8 cellular contexts compared by ENCODE assay signal in genomic region chr3:10008588-10009344, GRCh38. TPM values are rescaled to one million over a fixed set of nuclear protein-coding genes. Genes with fewer than 3 reads are reported as not detected.
DNase-seq lines count a peak whose midpoint lies in the region; ATAC-seq and TF ChIP-seq lines count a peak whose summit lies in the region.

No MANE protein-coding gene starts in this region.

- H3K9me3 ChIP-seq in MG63 (no peaks in the 10 kb centered on the region), body of pancreas (no peaks in the 10 kb centered on the region), sigmoid colon (no peaks in the 10 kb centered on the region)

- WGBS in body of pancreas, 2 donors, result 4 to 5% methylated on average over 23 of the region's 23 CpGs
- 4 to 5% methylated on average over 23 of the region's 23 CpGs for WGBS in sigmoid colon, 2 donors

- ATAC-seq in GM21619 (IDR thresholded peaks at IDR 0.05; ENCODE audit: unreplicated experiment) (peak; percentile 56), body of pancreas (peak; percentile 80)

- H3K27ac ChIP-seq in body of pancreas (peak overlapping the region; percentile 43 to 79 (median 46)), sigmoid colon (peak overlapping the region; percentile 49 to 84 (median 64))

- peak; percentile 35 to 68 (median 60) for TF ChIP-seq POLR2A in body of pancreas (IDR thresholded peaks at IDR 0.05)
- peak in 1 of 2 donors; percentile 49 for TF ChIP-seq POLR2A in sigmoid colon (IDR thresholded peaks at IDR 0.05)

- H3K27me3 ChIP-seq in MG63 (no peaks in the 10 kb centered on the region), body of pancreas (no peaks in the 10 kb centered on the region), sigmoid colon (no peaks in the 10 kb centered on the region)

- TF ChIP-seq CTCF in body of pancreas (IDR thresholded peaks at IDR 0.05) (no peak), sigmoid colon (IDR thresholded peaks at IDR 0.05) (no peak)

- peak overlapping the region; percentile 37 for H3K4me3 ChIP-seq in MG63
- H3K4me3 ChIP-seq in body of pancreas, result no peak overlapping the region
- H3K4me3 ChIP-seq in iPS-11a (ENCODE audit: low read depth, low read length), result peak overlapping the region; percentile 43
- H3K4me3 ChIP-seq in sigmoid colon, result peak overlapping the region; percentile 26 to 55 (median 46)

- peak; percentile 41 for DNase-seq in DMS 273 treated with DMSO at 0.1 percent for 48 hours (lab: John Stamatoyannopoulos, UW)
- peak; percentile 65 for DNase-seq in MG63
- DNase-seq in UCSD-AML1 (lab: John Stamatoyannopoulos, UW; ENCODE audit: unreplicated experiment), result peak; percentile 87
- DNase-seq in body of pancreas, result peak; percentile 90 to 94 (median 92)
- peak; percentile 96 for DNase-seq in sigmoid colon
- DNase-seq in epidermal melanocyte (ENCODE audit: insufficient read length, low spot score), result no peak

- H3K4me1 ChIP-seq in body of pancreas (peaks cover 28% of the 10 kb centered on the region), sigmoid colon (peaks cover 0 to 31% (median 30%) of the 10 kb centered on the region in 4 donors)

- intact Hi-C loops in body of pancreas (cut with DNase I), result no loop called here
- intact Hi-C loops in sigmoid colon (cut with DNase I), result loop anchor here (2.0 kb wide), 1 partner anchor 22 kb away; the partner anchor contains the start of gene EMC3

- H3K36me3 ChIP-seq in MG63, result no peaks in the 10 kb centered on the region
- no peaks in the 10 kb centered on the region for H3K36me3 ChIP-seq in body of pancreas (replicated peaks in 1 of 2; ENCODE audit: insufficient read depth in 1 of 2, low read depth in 2 of 2)
- no peaks in the 10 kb centered on the region for H3K36me3 ChIP-seq in sigmoid colon

- no peak for TF ChIP-seq EP300 in sigmoid colon (IDR thresholded peaks at IDR 0.05)

RNA-seq across cellular contexts. Expression of gene FANCD2, which starts 17.5 kb away (rescaled TPM):
- 7.1 and 13.6 TPM in 2 replicates for total RNA-seq in MG63 (2014; rRNA removed; shearing (Covaris generic); ENCODE audit: low replicate concordance)
- 1 to 10 TPM; 1.0 to 2.3 TPM for total RNA-seq in body of pancreas
- total RNA-seq in sigmoid colon, result 1 to 10 TPM; 1.5 to 5.8 (median 3.1) TPM
- polyA plus RNA-seq in sigmoid colon, result 10 to 100 TPM in 1 of 3 donors, 1 to 10 TPM in 1, under 1 TPM in 1; 0.60 to 12.6 (median 1.4) TPM

RNA-seq across cellular contexts. Expression of gene EMC3, which starts 22.1 kb away (rescaled TPM):
- total RNA-seq in MG63 (2014; rRNA removed; shearing (Covaris generic); ENCODE audit: low replicate concordance), result 18.8 and 72.4 TPM in 2 replicates
- 10 to 100 TPM in 1 of 2 donors, 1 to 10 TPM in 1; 9.6 to 26.5 TPM for total RNA-seq in body of pancreas
- total RNA-seq in sigmoid colon, result 10 to 100 TPM; 37.1 to 95.7 (median 45.2) TPM
- polyA plus RNA-seq in sigmoid colon, result 10 to 100 TPM; 20.6 to 76.4 (median 24.6) TPM

RNA-seq across cellular contexts. Expression of gene PRRT3, which starts 56.6 kb away (rescaled TPM):
- 0.23 TPM in 1 of 2 replicates, not detected in the other for total RNA-seq in MG63 (2014; rRNA removed; shearing (Covaris generic); ENCODE audit: low replicate concordance)
- total RNA-seq in body of pancreas (1 to 10 TPM; 3.9 to 4.3 TPM), sigmoid colon (1 to 10 TPM; 1.5 to 2.6 (median 2.2) TPM)
- under 1 TPM; 0.46 to 0.90 (median 0.60) TPM for polyA plus RNA-seq in sigmoid colon

Comparison
In these comparisons a context has a peak if more than half of its experiments do, and no peak if none do; other contexts are left out.
1. H3K4me3 ChIP-seq: peak in MG63 (single experiment), iPS-11a (single experiment) and sigmoid colon (4 of 4); none in body of pancreas (0 of 2).